Comparison of ENCODE assay signal across 8 cellular contexts in genomic region chr11:35615911-35616900, GRCh38. TPM values are rescaled to one million over a fixed set of nuclear protein-coding genes. Genes with fewer than 3 reads are reported as not detected.
DNase-seq lines count a peak whose midpoint lies in the region; ATAC-seq, FAIRE-seq and TF ChIP-seq lines count a peak whose summit lies in the region.

No MANE protein-coding gene starts in this region.

- intact Hi-C loops in transverse colon (cut with DNase I; ENCODE audit: low total_unique reads) = loop anchor here (5.0 to 10.0 kb wide), 3 partner anchors 206 to 651 kb away; no protein-coding TSS in a partner anchor

- dilution Hi-C loops in keratinocyte (cut with MboI; ENCODE audit: extremely low pct_ligation_motif_present, low sequenced_read_pairs) = loop anchor here (25.0 kb wide), 1 partner anchor 196 kb away; no protein-coding TSS in a partner anchor

- no peaks in the 10 kb centered on the region for H3K9me1 ChIP-seq in keratinocyte (ENCODE audit: control insufficient read depth, extremely low read depth, insufficient read depth, low read length)

- ATAC-seq in GM21528 (IDR thresholded peaks at IDR 0.05; ENCODE audit: low FRiP score, unreplicated experiment) = no peak

- TF ChIP-seq POLR2A in transverse colon (IDR thresholded peaks at IDR 0.05) = no peak

- peaks cover 26% of the 10 kb centered on the region for H3K79me2 ChIP-seq in keratinocyte (ENCODE audit: control insufficient read depth, insufficient read depth, low read length)

- peaks cover 29% of the 10 kb centered on the region for H3K27me3 ChIP-seq in H7 (ENCODE audit: control insufficient read depth, insufficient read depth, low read length)
- H3K27me3 ChIP-seq in keratinocyte (ENCODE audit: control insufficient read depth, extremely low read depth, insufficient read depth, low read length) = no peaks in the 10 kb centered on the region
- peaks cover 68% of the 10 kb centered on the region for H3K27me3 ChIP-seq in transverse colon

- H3K36me3 ChIP-seq in H7 (replicated peaks; ENCODE audit: control insufficient read depth, insufficient read depth, low read length) (no peaks in the 10 kb centered on the region), keratinocyte (ENCODE audit: control insufficient read depth in 2 of 2, extremely low read depth in 1 of 2, insufficient read depth in 2 of 2, low read length in 2 of 2) (peaks cover 0 to 8% of the 10 kb centered on the region in 2 experiments), transverse colon (no peaks in the 10 kb centered on the region)

- DNase-seq in COR-L47 (lab: John Stamatoyannopoulos, UW) (peak; percentile 38), H7 (peak; percentile 34), NCI-H524 treated with DMSO at 0.1 percent for 48 hours (lab: John Stamatoyannopoulos, UW) (peak; percentile 91), astrocyte of the cerebellum (ENCODE audit: low read depth) (no peak), keratinocyte (ENCODE audit: low read depth, low spot score) (no peak), transverse colon (no peak)
- DNase-seq in activated CD4-positive, CD25-positive, alpha-beta regulatory T cell (lab: John Stamatoyannopoulos, UW) = no peak

- H3K27ac ChIP-seq in keratinocyte (ENCODE audit: control insufficient read depth, insufficient read depth, low read length) = no peak overlapping the region
- H3K27ac ChIP-seq in transverse colon = no peak overlapping the region

- TF ChIP-seq CTCF in astrocyte of the cerebellum (IDR thresholded peaks at IDR 0.05; ENCODE audit: low read depth, low read length, missing control alignments) (peak; percentile 61), keratinocyte (optimal IDR thresholded peaks at IDR 0.05 in 1 of 3, IDR thresholded peaks at IDR 0.05 in 1 of 3, conservative IDR thresholded peaks at IDR 0.05 in 1 of 3; ENCODE audit: extremely low read depth in 1 of 3, insufficient read depth in 2 of 3, low read length in 3 of 3) (peak in 2 of 3 experiments; percentile 32 to 58), transverse colon (IDR thresholded peaks at IDR 0.05) (peak; percentile 76 to 84 (median 80))

- FAIRE-seq in keratinocyte (lab: Jason Lieb, UNC) = peak; percentile 13

- H4K20me1 ChIP-seq in keratinocyte (ENCODE audit: control insufficient read depth, extremely low read depth, insufficient read depth, low read length) = no peaks in the 10 kb centered on the region

- H2AFZ ChIP-seq in keratinocyte (ENCODE audit: control insufficient read depth, low read length) = no peak overlapping the region

- in situ Hi-C loops in astrocyte of the cerebellum (cut with HindIII; ENCODE audit: low sequenced_read_pairs) = no loop called here
- in situ Hi-C loops in transverse colon (cut with MboI; ENCODE audit: low pct_ligation_motif_present in 1 of 4, low pct_unique_long_range_greater_than_20kb in 1 of 4, low sequenced_read_pairs in 3 of 4) = loop anchor here (5.0 to 25.0 kb wide), 9 partner anchors 196 to 879 kb away; no protein-coding TSS in a partner anchor

- H3K4me3 ChIP-seq in H7 (ENCODE audit: insufficient read depth, low read depth, low read length) (no peak overlapping the region), astrocyte of the cerebellum (ENCODE audit: low read depth, low read length) (no peak overlapping the region), keratinocyte (ENCODE audit: control insufficient read depth in 2 of 3, extremely low read depth in 1 of 3, insufficient read depth in 2 of 3, low read depth in 1 of 3, low read length in 3 of 3) (no peak overlapping the region), transverse colon (no peak overlapping the region)

- H3K9me3 ChIP-seq in keratinocyte (ENCODE audit: control insufficient read depth, low read depth, low read length) (no peaks in the 10 kb centered on the region), transverse colon (no peaks in the 10 kb centered on the region)

- H3K4me1 ChIP-seq in keratinocyte (ENCODE audit: control insufficient read depth, extremely low read depth, insufficient read depth, low read length) (peaks cover 30% of the 10 kb centered on the region), transverse colon (peaks cover 11 to 29% (median 21%) of the 10 kb centered on the region in 4 donors)

- H3K9ac ChIP-seq in keratinocyte (ENCODE audit: control insufficient read depth, extremely low read depth, insufficient read depth, low read length) = no peak overlapping the region

- 18 to 20% methylated on average over 8 of the region's 8 CpGs for WGBS in transverse colon (ENCODE audit: low coverage in 1 of 2), 2 donors

- TF ChIP-seq EP300 in transverse colon (IDR thresholded peaks at IDR 0.05; ENCODE audit: low read depth) = no peak

- H3K4me2 ChIP-seq in keratinocyte (ENCODE audit: control insufficient read depth, extremely low read depth, insufficient read depth, low read depth, low read length) = no peak overlapping the region

RNA-seq across cellular contexts. Expression of gene FJX1, which starts 2.1 kb away (rescaled TPM):
- total RNA-seq in H7 (2014; rRNA removed; shearing (Covaris generic)) = 20.6 TPM in 2 replicates
- 19.0 to 25.3 TPM (median 19.7 TPM) in 3 replicates for polyA plus RNA-seq in keratinocyte
- polyA plus RNA-seq in keratinocyte (2011; ENCODE audit: low read depth) = 12.6 TPM
- 8.5 and 17.4 TPM in 2 replicates for polyA plus RNA-seq in keratinocyte (2011; cell fraction: cytosol; rRNA removed)
- polyA plus RNA-seq in keratinocyte (2011; cell fraction: nucleus; rRNA removed) = 26.3 and 34.6 TPM in 2 replicates
- polyA plus RNA-seq in keratinocyte (2012; ENCODE audit: low replicate concordance) = 30.7 and 61.7 TPM in 2 replicates
- 8.9 to 30.3 TPM (median 10.4 TPM) in 3 replicates for polyA minus RNA-seq in keratinocyte
- polyA minus RNA-seq in keratinocyte (2011; cell fraction: cytosol; rRNA and poly(A)+ RNA removed) = 61.8 TPM
- polyA minus RNA-seq in keratinocyte (2011; cell fraction: nucleus; rRNA and poly(A)+ RNA removed) = 28.4 and 32.3 TPM in 2 replicates
- total RNA-seq in transverse colon = 1 to 10 TPM in 1 of 4 donors, under 1 TPM in 2, not detected in 1; 0.14 to 2.6 (median 0.64) TPM

RNA-seq across cellular contexts. Expression of gene TRIM44, which starts 46.4 kb away (rescaled TPM):
- 16.9 and 18.8 TPM in 2 replicates for total RNA-seq in H7 (2014; rRNA removed; shearing (Covaris generic))
- 40.4 to 49.6 TPM (median 48.3 TPM) in 3 replicates for polyA plus RNA-seq in keratinocyte
- 12.0 TPM for polyA plus RNA-seq in keratinocyte (2011; ENCODE audit: low read depth)
- 39.6 and 50.9 TPM in 2 replicates for polyA plus RNA-seq in keratinocyte (2011; cell fraction: cytosol; rRNA removed)
- polyA plus RNA-seq in keratinocyte (2011; cell fraction: nucleus; rRNA removed) = 76.9 and 84.0 TPM in 2 replicates
- 8.4 and 31.3 TPM in 2 replicates for polyA plus RNA-seq in keratinocyte (2012; ENCODE audit: low replicate concordance)
- 27.0 to 79.5 TPM (median 67.1 TPM) in 3 replicates for polyA minus RNA-seq in keratinocyte
- polyA minus RNA-seq in keratinocyte (2011; cell fraction: cytosol; rRNA and poly(A)+ RNA removed) = 41.6 TPM
- polyA minus RNA-seq in keratinocyte (2011; cell fraction: nucleus; rRNA and poly(A)+ RNA removed) = 9.2 and 36.5 TPM in 2 replicates
- total RNA-seq in transverse colon = 10 to 100 TPM; 17.9 to 93.9 (median 37.5) TPM

Comparison
In these comparisons a context has a peak if more than half of its experiments do, and no peak if none do; other contexts are left out.
1. DNase-seq: peak in COR-L47 (single experiment), H7 (single experiment) and NCI-H524 treated with DMSO at 0.1 percent for 48 hours (single experiment); none in astrocyte of the cerebellum (single experiment), keratinocyte (single experiment), transverse colon (single experiment) and activated CD4-positive, CD25-positive, alpha-beta regulatory T cell (0 of 4).
2. Peak in every context shown above with its lines, with median percentiles within 50 percentile points of each other: CTCF ChIP-seq.